ENCODE assay signal across 20 cellular contexts in genomic region chr5:142506046-142506445, GRCh38.
DNase-seq lines count a peak whose midpoint lies in the region; ATAC-seq, FAIRE-seq and TF ChIP-seq lines count a peak whose summit lies in the region.
"Had no signal": no experiment of that assay in that cellular context is flagged by ENCODE, and none has a peak within 500 bp of the region (broad histone marks: within the 10 kb centered on the region; RNA-seq: fewer than 3 reads in every experiment).

No MANE protein-coding gene starts in this region.

- peak; percentile 8 for ATAC-seq in activated CD4-positive, alpha-beta T cell treated with anti-CD3 and anti-CD28 coated beads for 36 hours
- ATAC-seq in CD4-positive, alpha-beta T cell (ENCODE audit: poor library complexity): no peak
- no peak for ATAC-seq in HG03460 (IDR thresholded peaks at IDR 0.05; ENCODE audit: unreplicated experiment)
- ATAC-seq: Panc1, sciatic nerve had no signal

- H3K27me3 ChIP-seq in astrocyte (ENCODE audit: insufficient read depth, low read length): no peaks in the 10 kb centered on the region
- no peaks in the 10 kb centered on the region for H3K27me3 ChIP-seq in CD4-positive, alpha-beta T cell (ENCODE audit: control insufficient read depth, insufficient read depth, low read length)

- no peak overlapping the region for H3K4me3 ChIP-seq in astrocyte (ENCODE audit: insufficient read depth, low read depth, low read length)

- no peak overlapping the region for H3K27ac ChIP-seq in astrocyte (ENCODE audit: low read depth, low read length)
- no peak overlapping the region for H3K27ac ChIP-seq in CD4-positive, alpha-beta T cell (ENCODE audit: low read depth, low read length)
- H3K27ac ChIP-seq: 22Rv1 had no signal

- no peaks in the 10 kb centered on the region for H3K9me3 Mint-ChIP-seq in activated CD4-positive, alpha-beta T cell treated with anti-CD3 and anti-CD28 coated beads for 36 hours (ENCODE audit: low read depth)
- no peaks in the 10 kb centered on the region for H3K9me3 Mint-ChIP-seq in astrocyte (ENCODE audit: unreplicated experiment)
- no peaks in the 10 kb centered on the region for H3K9me3 Mint-ChIP-seq in CD4-positive, alpha-beta T cell
- H3K9me3 Mint-ChIP-seq: CD4-positive, CD25-positive, alpha-beta regulatory T cell; endodermal cell had no signal

- H3K27ac Mint-ChIP-seq in activated CD4-positive, alpha-beta T cell treated with anti-CD3 and anti-CD28 coated beads for 36 hours: no peak overlapping the region
- H3K27ac Mint-ChIP-seq in astrocyte (ENCODE audit: unreplicated experiment): no peak overlapping the region
- H3K27ac Mint-ChIP-seq in CD4-positive, alpha-beta T cell: no peak overlapping the region
- H3K27ac Mint-ChIP-seq: CD4-positive, CD25-positive, alpha-beta regulatory T cell; endodermal cell had no signal

- no peaks in the 10 kb centered on the region for H3K36me3 ChIP-seq in astrocyte (ENCODE audit: insufficient read depth, low read length)

- intact Hi-C loops in activated CD4-positive, alpha-beta T cell treated with anti-CD3 and anti-CD28 coated beads for 36 hours (cut with DNase I, micrococcal nuclease): loop anchor here in 1 of 2 experiments (5.0 kb wide), 1 partner anchor 34 kb away; no protein-coding TSS in a partner anchor
- intact Hi-C loops in CD4-positive, alpha-beta T cell (cut with DNase I, micrococcal nuclease): no loop called here

- POLR2A ChIA-PET in activated CD4-positive, alpha-beta T cell treated with anti-CD3 and anti-CD28 coated beads for 36 hours (lab: Charles Lee): interaction anchor here (0.5 kb wide), 1 partner anchor 584 kb away, joined by 3 read pairs; no protein-coding TSS in a partner anchor
- POLR2A ChIA-PET in CD4-positive, alpha-beta T cell (lab: Charles Lee): no interaction called here

- no peak overlapping the region for H2AFZ ChIP-seq in astrocyte (ENCODE audit: low read depth, low read length)

- TF ChIP-seq CTCF in astrocyte (IDR thresholded peaks at IDR 0.05; ENCODE audit: insufficient read depth, low read depth, low read length): no peak
- no peak for TF ChIP-seq CTCF in CD4-positive, alpha-beta T cell (IDR thresholded peaks at IDR 0.05)

- H3K4me1 ChIP-seq in astrocyte (ENCODE audit: insufficient read depth, low read length): peaks cover 7% of the 10 kb centered on the region

- peaks cover 56% of the 10 kb centered on the region for H3K4me1 Mint-ChIP-seq in activated CD4-positive, alpha-beta T cell treated with anti-CD3 and anti-CD28 coated beads for 36 hours
- peaks cover 31% of the 10 kb centered on the region for H3K4me1 Mint-ChIP-seq in astrocyte (ENCODE audit: low read depth, unreplicated experiment)
- H3K4me1 Mint-ChIP-seq in CD4-positive, alpha-beta T cell (ENCODE audit: low read depth): peaks cover 11% of the 10 kb centered on the region

- H3K4me3 Mint-ChIP-seq in activated CD4-positive, alpha-beta T cell treated with anti-CD3 and anti-CD28 coated beads for 36 hours: no peak overlapping the region
- no peak overlapping the region for H3K4me3 Mint-ChIP-seq in astrocyte (ENCODE audit: unreplicated experiment)
- H3K4me3 Mint-ChIP-seq in CD4-positive, alpha-beta T cell: no peak overlapping the region
- H3K4me3 Mint-ChIP-seq: CD4-positive, CD25-positive, alpha-beta regulatory T cell; endodermal cell had no signal

- no peaks in the 10 kb centered on the region for H3K36me3 Mint-ChIP-seq in activated CD4-positive, alpha-beta T cell treated with anti-CD3 and anti-CD28 coated beads for 36 hours (ENCODE audit: low read depth)
- no peaks in the 10 kb centered on the region for H3K36me3 Mint-ChIP-seq in astrocyte (ENCODE audit: low read depth, unreplicated experiment)
- H3K36me3 Mint-ChIP-seq in CD4-positive, alpha-beta T cell (ENCODE audit: low read depth): no peaks in the 10 kb centered on the region
- H3K36me3 Mint-ChIP-seq: CD4-positive, CD25-positive, alpha-beta regulatory T cell had no signal

- no peaks in the 10 kb centered on the region for H3K9me3 ChIP-seq in astrocyte (ENCODE audit: insufficient read depth, low read depth, low read length)
- no peaks in the 10 kb centered on the region for H3K9me3 ChIP-seq in CD4-positive, alpha-beta T cell (ENCODE audit: control insufficient read depth, low read length)

- H3K27me3 Mint-ChIP-seq in activated CD4-positive, alpha-beta T cell treated with anti-CD3 and anti-CD28 coated beads for 36 hours: no peaks in the 10 kb centered on the region
- no peaks in the 10 kb centered on the region for H3K27me3 Mint-ChIP-seq in astrocyte (ENCODE audit: low read depth, unreplicated experiment)
- no peaks in the 10 kb centered on the region for H3K27me3 Mint-ChIP-seq in CD4-positive, alpha-beta T cell

- no peak overlapping the region for H3K9ac ChIP-seq in astrocyte (ENCODE audit: low read length)

- CTCF ChIA-PET in activated CD4-positive, alpha-beta T cell treated with anti-CD3 and anti-CD28 coated beads for 36 hours (lab: Charles Lee): interaction anchor here (1.5 kb wide), 1 partner anchor 181 kb away, joined by 3 read pairs; the partner anchor contains the start of gene SPRY4
- CTCF ChIA-PET in CD4-positive, alpha-beta T cell (lab: Charles Lee): no interaction called here

- peak; percentile 62 for FAIRE-seq in astrocyte (lab: Jason Lieb, UNC)
- FAIRE-seq: H1 had no signal

- peak overlapping the region; percentile 26 for H3K4me2 ChIP-seq in astrocyte (ENCODE audit: low read length)

- DNase-seq in activated CD4-positive, alpha-beta T cell treated with anti-CD3 and anti-CD28 coated beads for 36 hours: peak; percentile 13
- DNase-seq in activated CD4-positive, alpha-beta T cell treated with anti-CD3 and anti-CD28 coated beads, Interleukin-2, amount 50 U/mL, for 1 hour: no peak
- DNase-seq in HCEC 1CT: peak; percentile 18
- DNase-seq in astrocyte (ENCODE audit: low read depth): peak; percentile 75
- peak; percentile 19 for DNase-seq in left kidney (ENCODE audit: low read depth, low spot score)
- no peak for DNase-seq in CD4-positive, alpha-beta T cell
- no peak for DNase-seq in SK-N-DZ (ENCODE audit: low spot score)
- DNase-seq: activated naive CD4-positive, alpha-beta T cell treated with anti-CD3 and anti-CD28 coated beads, Interleukin-2, amount 50 U/mL, for 16 hours; caudate nucleus; CD4-positive, CD25-positive, alpha-beta regulatory T cell; endodermal cell; glutamatergic neuron; NCI-H2081; NCI-H526 treated with DMSO at 0.1 percent for 48 hours; nucleus accumbens had no signal

- H3K79me2 ChIP-seq in astrocyte (ENCODE audit: insufficient read depth, low read length): no peaks in the 10 kb centered on the region

- no peaks in the 10 kb centered on the region for H4K20me1 ChIP-seq in astrocyte (ENCODE audit: insufficient read depth, low read length)

Comparison
In these comparisons a context has a peak if more than half of its experiments do, and no peak if none do; other contexts are left out.
1. DNase-seq: peak in activated CD4-positive, alpha-beta T cell treated with anti-CD3 and anti-CD28 coated beads for 36 hours (single experiment), HCEC 1CT (single experiment), astrocyte (single experiment) and left kidney (single experiment); none in activated CD4-positive, alpha-beta T cell treated with anti-CD3 and anti-CD28 coated beads, Interleukin-2, amount 50 U/mL, for 1 hour (single experiment), CD4-positive, alpha-beta T cell (0 of 10) and SK-N-DZ (single experiment).